Comparison of ENCODE assay signal across 23 cellular contexts in the genomic region with DNA sequence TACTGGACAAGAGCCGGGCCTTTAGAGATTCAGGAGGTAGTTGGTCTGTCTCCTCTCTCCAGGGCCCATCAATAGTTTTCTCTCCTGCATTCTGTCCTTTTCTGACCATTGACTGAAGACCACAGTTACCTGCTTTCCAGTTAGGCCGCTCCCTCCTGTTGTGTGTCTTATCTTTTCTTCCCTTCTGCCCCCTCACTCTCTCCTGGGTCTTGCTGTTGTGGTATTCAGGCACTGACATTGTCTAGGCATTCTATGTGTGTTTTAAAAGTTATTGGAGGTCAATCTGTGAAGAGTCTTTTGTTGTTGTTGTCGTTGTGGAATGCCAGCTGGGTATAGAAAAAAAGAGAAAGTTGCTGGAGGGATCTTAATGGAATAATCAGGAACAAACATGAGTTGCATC.
"Had no signal": no experiment of that assay in that cellular context is flagged by ENCODE, and none has a peak within 500 bp of the region (broad histone marks: within the 10 kb centered on the region; RNA-seq: fewer than 3 reads in every experiment).

No MANE protein-coding gene starts in this region.

- H3K36me3 ChIP-seq: MG63 had no signal

- DNase-seq: activated CD4-positive, alpha-beta T cell treated with anti-CD3 and anti-CD28 coated beads for 36 hours; activated CD8-positive, alpha-beta memory T cell treated with anti-CD3 and anti-CD28 coated beads, Interleukin-2, amount 50 U/mL, for 48 hours; activated CD8-positive, alpha-beta T cell treated with anti-CD3 and anti-CD28 coated beads, Interleukin-2, amount 10 ng/mL, durations not matched to agents 7 days and 5 days; activated naive CD4-positive, alpha-beta T cell treated with anti-CD3 and anti-CD28 coated beads, Interleukin-2, amount 50 U/mL, for 16 hours; activated T-cell treated with anti-CD3 and anti-CD28 coated beads, Interleukin-2, amount 50 U/mL, for 1 hour; aorta; MG63; MV-4-11; NCI-H1105; NCI-H1436; NCI-H187 treated with DMSO at 0.1 percent for 48 hours; NCI-H226; NCI-H526; NCI-H774; OCI-M1; RPMI8226; T-cell; T-helper 2 cell; T1000 had no signal

- H3K27ac Mint-ChIP-seq: activated CD4-positive, alpha-beta T cell treated with anti-CD3 and anti-CD28 coated beads for 36 hours; activated CD8-positive, alpha-beta T cell treated with anti-CD3 and anti-CD28 coated beads, Interleukin-2, amount 10 ng/mL, durations not matched to agents 7 days and 5 days; T-cell had no signal

- H3K27ac ChIP-seq: KMS-11, SK-N-MC had no signal

- H3K27me3 ChIP-seq: MG63 had no signal

- H3K4me2 ChIP-seq: KMS-11 had no signal

- H3K9me3 ChIP-seq: MG63 had no signal

- H3K4me3 ChIP-seq: MG63, SK-N-MC had no signal

- ATAC-seq: activated CD4-positive, alpha-beta T cell treated with anti-CD3 and anti-CD28 coated beads for 36 hours; activated CD8-positive, alpha-beta T cell treated with anti-CD3 and anti-CD28 coated beads, Interleukin-2, amount 10 ng/mL, durations not matched to agents 7 days and 5 days; Panc1; Right ventricle myocardium inferior; T-cell had no signal

- H3K36me3 Mint-ChIP-seq: T-cell had no signal

- H3K9ac ChIP-seq: KMS-11 had no signal

- H3K4me1 Mint-ChIP-seq: activated CD4-positive, alpha-beta T cell treated with anti-CD3 and anti-CD28 coated beads for 36 hours; T-cell had no signal

- H3K4me3 Mint-ChIP-seq: activated CD4-positive, alpha-beta T cell treated with anti-CD3 and anti-CD28 coated beads for 36 hours; activated CD8-positive, alpha-beta T cell treated with anti-CD3 and anti-CD28 coated beads, Interleukin-2, amount 10 ng/mL, durations not matched to agents 7 days and 5 days; T-cell had no signal

- H3K9me3 Mint-ChIP-seq: T-cell had no signal
